ENCODE assay signal across 1 cellular context in the genomic region with DNA sequence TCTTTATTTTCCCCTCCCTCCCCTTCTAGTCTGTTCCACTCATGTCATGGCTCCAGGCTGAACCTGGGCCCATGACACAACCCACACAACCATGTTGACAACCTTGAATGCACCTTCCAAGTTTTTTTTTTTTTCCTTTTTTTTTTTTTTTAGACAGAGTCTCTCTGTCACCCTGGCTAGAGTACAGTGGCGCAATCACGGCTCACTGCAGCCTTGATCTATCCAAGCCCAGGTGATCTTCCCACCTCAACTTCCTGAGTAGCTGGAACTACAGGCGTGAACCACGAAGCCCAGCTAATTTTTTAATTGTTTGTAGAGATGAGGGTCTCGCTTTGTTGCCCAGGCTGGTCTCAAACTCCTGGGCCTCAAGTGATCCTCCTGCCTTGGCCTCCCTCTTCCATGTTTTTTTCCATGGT.
TF ChIP-seq lines count a peak whose summit lies in the region.

No MANE protein-coding gene starts in this region.

TF ChIP-seq in HepG2, 621 proteins besides CTCF, POLR2A, EP300 and RAD21 (continued from another document and continues in another):
- TF ChIP-seq, protein P1, sequence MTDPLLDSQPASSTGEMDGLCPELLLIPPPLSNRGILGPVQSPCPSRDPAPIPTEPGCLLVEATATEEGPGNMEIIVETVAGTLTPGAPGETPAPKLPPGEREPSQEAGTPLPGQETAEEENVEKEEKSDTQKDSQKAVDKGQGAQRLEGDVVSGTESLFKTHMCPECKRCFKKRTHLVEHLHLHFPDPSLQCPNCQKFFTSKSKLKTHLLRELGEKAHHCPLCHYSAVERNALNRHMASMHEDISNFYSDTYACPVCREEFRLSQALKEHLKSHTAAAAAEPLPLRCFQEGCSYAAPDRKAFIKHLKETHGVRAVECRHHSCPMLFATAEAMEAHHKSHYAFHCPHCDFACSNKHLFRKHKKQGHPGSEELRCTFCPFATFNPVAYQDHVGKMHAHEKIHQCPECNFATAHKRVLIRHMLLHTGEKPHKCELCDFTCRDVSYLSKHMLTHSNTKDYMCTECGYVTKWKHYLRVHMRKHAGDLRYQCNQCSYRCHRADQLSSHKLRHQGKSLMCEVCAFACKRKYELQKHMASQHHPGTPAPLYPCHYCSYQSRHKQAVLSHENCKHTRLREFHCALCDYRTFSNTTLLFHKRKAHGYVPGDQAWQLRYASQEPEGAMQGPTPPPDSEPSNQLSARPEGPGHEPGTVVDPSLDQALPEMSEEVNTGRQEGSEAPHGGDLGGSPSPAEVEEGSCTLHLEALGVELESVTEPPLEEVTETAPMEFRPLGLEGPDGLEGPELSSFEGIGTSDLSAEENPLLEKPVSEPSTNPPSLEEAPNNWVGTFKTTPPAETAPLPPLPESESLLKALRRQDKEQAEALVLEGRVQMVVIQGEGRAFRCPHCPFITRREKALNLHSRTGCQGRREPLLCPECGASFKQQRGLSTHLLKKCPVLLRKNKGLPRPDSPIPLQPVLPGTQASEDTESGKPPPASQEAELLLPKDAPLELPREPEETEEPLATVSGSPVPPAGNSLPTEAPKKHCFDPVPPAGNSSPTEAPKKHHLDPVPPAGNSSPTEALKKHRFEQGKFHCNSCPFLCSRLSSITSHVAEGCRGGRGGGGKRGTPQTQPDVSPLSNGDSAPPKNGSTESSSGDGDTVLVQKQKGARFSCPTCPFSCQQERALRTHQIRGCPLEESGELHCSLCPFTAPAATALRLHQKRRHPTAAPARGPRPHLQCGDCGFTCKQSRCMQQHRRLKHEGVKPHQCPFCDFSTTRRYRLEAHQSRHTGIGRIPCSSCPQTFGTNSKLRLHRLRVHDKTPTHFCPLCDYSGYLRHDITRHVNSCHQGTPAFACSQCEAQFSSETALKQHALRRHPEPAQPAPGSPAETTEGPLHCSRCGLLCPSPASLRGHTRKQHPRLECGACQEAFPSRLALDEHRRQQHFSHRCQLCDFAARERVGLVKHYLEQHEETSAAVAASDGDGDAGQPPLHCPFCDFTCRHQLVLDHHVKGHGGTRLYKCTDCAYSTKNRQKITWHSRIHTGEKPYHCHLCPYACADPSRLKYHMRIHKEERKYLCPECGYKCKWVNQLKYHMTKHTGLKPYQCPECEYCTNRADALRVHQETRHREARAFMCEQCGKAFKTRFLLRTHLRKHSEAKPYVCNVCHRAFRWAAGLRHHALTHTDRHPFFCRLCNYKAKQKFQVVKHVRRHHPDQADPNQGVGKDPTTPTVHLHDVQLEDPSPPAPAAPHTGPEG (CRISPR knock-in tag; IDR thresholded peaks at IDR 0.05), result no peak
- TF ChIP-seq ZNF780A (CRISPR knock-in tag; IDR thresholded peaks at IDR 0.05) (no peak), SOX5 (CRISPR knock-in tag; IDR thresholded peaks at IDR 0.05; ENCODE audit: borderline replicate concordance) (peak; percentile 79), NFKBIZ (CRISPR knock-in tag; IDR thresholded peaks at IDR 0.05) (0 out of 2 replicates have a peak, but pooled peaks have one; percentile 22), POLR2AphosphoS5 (IDR thresholded peaks at IDR 0.05; ENCODE audit: low read depth, low read length) (no peak), JDP2 (CRISPR knock-in tag; IDR thresholded peaks at IDR 0.05; ENCODE audit: borderline replicate concordance) (no peak), STAT5B (CRISPR knock-in tag; IDR thresholded peaks at IDR 0.05) (no peak), ZNF670 (CRISPR knock-in tag; IDR thresholded peaks at IDR 0.05; ENCODE audit: borderline replicate concordance) (no peak), ZBTB3 (CRISPR knock-in tag; IDR thresholded peaks at IDR 0.05; ENCODE audit: borderline replicate concordance, low read depth) (peak; percentile 33; the same call in 1 of the 2 replicates), ZNF570 (CRISPR knock-in tag; IDR thresholded peaks at IDR 0.05; ENCODE audit: borderline replicate concordance) (no peak), MTA3 (CRISPR knock-in tag; IDR thresholded peaks at IDR 0.05) (no peak), ZNF747 (CRISPR knock-in tag; IDR thresholded peaks at IDR 0.05; ENCODE audit: borderline replicate concordance) (0 out of 2 replicates have a peak, but pooled peaks have one; percentile 30), RFXAP (CRISPR knock-in tag; IDR thresholded peaks at IDR 0.05; ENCODE audit: borderline replicate concordance) (peak; percentile 85; the same call in 1 of the 2 replicates), ZNF7 (CRISPR knock-in tag; IDR thresholded peaks at IDR 0.05) (no peak), ZNF30 (CRISPR knock-in tag; IDR thresholded peaks at IDR 0.05) (no peak), ZNF124 (CRISPR knock-in tag; IDR thresholded peaks at IDR 0.05) (0 out of 2 replicates have a peak, but pooled peaks have one; percentile 21), ZBTB42 (CRISPR knock-in tag; IDR thresholded peaks at IDR 0.05) (no peak), ZNF773 (CRISPR knock-in tag; IDR thresholded peaks at IDR 0.05; ENCODE audit: borderline replicate concordance) (no peak), SUZ12 (IDR thresholded peaks at IDR 0.05; ENCODE audit: low read depth, low read length) (no peak), ZNF10 (CRISPR knock-in tag; IDR thresholded peaks at IDR 0.05; ENCODE audit: borderline replicate concordance, low read depth) (no peak), CBFB (CRISPR knock-in tag; IDR thresholded peaks at IDR 0.05) (0 out of 2 replicates have a peak, but pooled peaks have one; percentile 34), SAFB2 (CRISPR knock-in tag; IDR thresholded peaks at IDR 0.05; ENCODE audit: borderline replicate concordance, low read depth) (no peak), ZC3H13 (CRISPR knock-in tag; IDR thresholded peaks at IDR 0.05) (no peak), NCOA5 (CRISPR knock-in tag; IDR thresholded peaks at IDR 0.05) (no peak), AGO1 (IDR thresholded peaks at IDR 0.05; ENCODE audit: low read depth, low read length, poor library complexity, severe bottlenecking) (no peak), DNMT3B (CRISPR knock-in tag; conservative IDR thresholded peaks at IDR 0.05) (no peak), SIN3B (IDR thresholded peaks at IDR 0.05; ENCODE audit: low read length) (no peak), CREB1 (IDR thresholded peaks at IDR 0.05) (0 out of 2 replicates have a peak, but pooled peaks have one; percentile 2), CREB1 (CRISPR knock-in tag; IDR thresholded peaks at IDR 0.05) (peak; percentile 76), ZNF766 (CRISPR knock-in tag; IDR thresholded peaks at IDR 0.05; ENCODE audit: borderline replicate concordance) (0 out of 2 replicates have a peak, but pooled peaks have one; percentile 40), SOX6 (IDR thresholded peaks at IDR 0.05) (no peak), SOX6 (CRISPR knock-in tag; IDR thresholded peaks at IDR 0.05) (peak; percentile 88), RARG (CRISPR knock-in tag; IDR thresholded peaks at IDR 0.05; ENCODE audit: low read depth) (no peak), XBP1 (CRISPR knock-in tag; IDR thresholded peaks at IDR 0.05) (no peak), AHR (CRISPR knock-in tag; IDR thresholded peaks at IDR 0.05) (no peak), NR2C2 (CRISPR knock-in tag; IDR thresholded peaks at IDR 0.05; ENCODE audit: borderline replicate concordance) (peak; percentile 20; the same call in 1 of the 2 replicates), SPEN (CRISPR knock-in tag; IDR thresholded peaks at IDR 0.05; ENCODE audit: low read depth) (peak; percentile 74; the same call in 1 of the 2 replicates), ZFP36L2 (CRISPR knock-in tag; IDR thresholded peaks at IDR 0.05) (no peak)
- TF ChIP-seq, protein P2, sequence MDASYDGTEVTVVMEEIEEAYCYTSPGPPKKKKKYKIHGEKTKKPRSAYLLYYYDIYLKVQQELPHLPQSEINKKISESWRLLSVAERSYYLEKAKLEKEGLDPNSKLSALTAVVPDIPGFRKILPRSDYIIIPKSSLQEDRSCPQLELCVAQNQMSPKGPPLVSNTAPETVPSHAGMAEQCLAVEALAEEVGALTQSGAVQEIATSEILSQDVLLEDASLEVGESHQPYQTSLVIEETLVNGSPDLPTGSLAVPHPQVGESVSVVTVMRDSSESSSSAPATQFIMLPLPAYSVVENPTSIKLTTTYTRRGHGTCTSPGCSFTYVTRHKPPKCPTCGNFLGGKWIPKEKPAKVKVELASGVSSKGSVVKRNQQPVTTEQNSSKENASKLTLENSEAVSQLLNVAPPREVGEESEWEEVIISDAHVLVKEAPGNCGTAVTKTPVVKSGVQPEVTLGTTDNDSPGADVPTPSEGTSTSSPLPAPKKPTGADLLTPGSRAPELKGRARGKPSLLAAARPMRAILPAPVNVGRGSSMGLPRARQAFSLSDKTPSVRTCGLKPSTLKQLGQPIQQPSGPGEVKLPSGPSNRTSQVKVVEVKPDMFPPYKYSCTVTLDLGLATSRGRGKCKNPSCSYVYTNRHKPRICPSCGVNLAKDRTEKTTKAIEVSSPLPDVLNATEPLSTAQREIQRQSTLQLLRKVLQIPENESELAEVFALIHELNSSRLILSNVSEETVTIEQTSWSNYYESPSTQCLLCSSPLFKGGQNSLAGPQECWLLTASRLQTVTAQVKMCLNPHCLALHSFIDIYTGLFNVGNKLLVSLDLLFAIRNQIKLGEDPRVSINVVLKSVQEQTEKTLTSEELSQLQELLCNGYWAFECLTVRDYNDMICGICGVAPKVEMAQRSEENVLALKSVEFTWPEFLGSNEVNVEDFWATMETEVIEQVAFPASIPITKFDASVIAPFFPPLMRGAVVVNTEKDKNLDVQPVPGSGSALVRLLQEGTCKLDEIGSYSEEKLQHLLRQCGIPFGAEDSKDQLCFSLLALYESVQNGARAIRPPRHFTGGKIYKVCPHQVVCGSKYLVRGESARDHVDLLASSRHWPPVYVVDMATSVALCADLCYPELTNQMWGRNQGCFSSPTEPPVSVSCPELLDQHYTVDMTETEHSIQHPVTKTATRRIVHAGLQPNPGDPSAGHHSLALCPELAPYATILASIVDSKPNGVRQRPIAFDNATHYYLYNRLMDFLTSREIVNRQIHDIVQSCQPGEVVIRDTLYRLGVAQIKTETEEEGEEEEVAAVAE (CRISPR knock-in tag; IDR thresholded peaks at IDR 0.05; ENCODE audit: borderline replicate concordance), result no peak
- TF ChIP-seq, protein P3, sequence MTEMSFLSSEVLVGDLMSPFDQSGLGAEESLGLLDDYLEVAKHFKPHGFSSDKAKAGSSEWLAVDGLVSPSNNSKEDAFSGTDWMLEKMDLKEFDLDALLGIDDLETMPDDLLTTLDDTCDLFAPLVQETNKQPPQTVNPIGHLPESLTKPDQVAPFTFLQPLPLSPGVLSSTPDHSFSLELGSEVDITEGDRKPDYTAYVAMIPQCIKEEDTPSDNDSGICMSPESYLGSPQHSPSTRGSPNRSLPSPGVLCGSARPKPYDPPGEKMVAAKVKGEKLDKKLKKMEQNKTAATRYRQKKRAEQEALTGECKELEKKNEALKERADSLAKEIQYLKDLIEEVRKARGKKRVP (CRISPR knock-in tag; IDR thresholded peaks at IDR 0.05), result no peak
- TF ChIP-seq, protein P4, sequence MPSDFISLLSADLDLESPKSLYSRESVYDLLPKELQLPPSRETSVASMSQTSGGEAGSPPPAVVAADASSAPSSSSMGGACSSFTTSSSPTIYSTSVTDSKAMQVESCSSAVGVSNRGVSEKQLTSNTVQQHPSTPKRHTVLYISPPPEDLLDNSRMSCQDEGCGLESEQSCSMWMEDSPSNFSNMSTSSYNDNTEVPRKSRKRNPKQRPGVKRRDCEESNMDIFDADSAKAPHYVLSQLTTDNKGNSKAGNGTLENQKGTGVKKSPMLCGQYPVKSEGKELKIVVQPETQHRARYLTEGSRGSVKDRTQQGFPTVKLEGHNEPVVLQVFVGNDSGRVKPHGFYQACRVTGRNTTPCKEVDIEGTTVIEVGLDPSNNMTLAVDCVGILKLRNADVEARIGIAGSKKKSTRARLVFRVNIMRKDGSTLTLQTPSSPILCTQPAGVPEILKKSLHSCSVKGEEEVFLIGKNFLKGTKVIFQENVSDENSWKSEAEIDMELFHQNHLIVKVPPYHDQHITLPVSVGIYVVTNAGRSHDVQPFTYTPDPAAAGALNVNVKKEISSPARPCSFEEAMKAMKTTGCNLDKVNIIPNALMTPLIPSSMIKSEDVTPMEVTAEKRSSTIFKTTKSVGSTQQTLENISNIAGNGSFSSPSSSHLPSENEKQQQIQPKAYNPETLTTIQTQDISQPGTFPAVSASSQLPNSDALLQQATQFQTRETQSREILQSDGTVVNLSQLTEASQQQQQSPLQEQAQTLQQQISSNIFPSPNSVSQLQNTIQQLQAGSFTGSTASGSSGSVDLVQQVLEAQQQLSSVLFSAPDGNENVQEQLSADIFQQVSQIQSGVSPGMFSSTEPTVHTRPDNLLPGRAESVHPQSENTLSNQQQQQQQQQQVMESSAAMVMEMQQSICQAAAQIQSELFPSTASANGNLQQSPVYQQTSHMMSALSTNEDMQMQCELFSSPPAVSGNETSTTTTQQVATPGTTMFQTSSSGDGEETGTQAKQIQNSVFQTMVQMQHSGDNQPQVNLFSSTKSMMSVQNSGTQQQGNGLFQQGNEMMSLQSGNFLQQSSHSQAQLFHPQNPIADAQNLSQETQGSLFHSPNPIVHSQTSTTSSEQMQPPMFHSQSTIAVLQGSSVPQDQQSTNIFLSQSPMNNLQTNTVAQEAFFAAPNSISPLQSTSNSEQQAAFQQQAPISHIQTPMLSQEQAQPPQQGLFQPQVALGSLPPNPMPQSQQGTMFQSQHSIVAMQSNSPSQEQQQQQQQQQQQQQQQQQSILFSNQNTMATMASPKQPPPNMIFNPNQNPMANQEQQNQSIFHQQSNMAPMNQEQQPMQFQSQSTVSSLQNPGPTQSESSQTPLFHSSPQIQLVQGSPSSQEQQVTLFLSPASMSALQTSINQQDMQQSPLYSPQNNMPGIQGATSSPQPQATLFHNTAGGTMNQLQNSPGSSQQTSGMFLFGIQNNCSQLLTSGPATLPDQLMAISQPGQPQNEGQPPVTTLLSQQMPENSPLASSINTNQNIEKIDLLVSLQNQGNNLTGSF (CRISPR knock-in tag; IDR thresholded peaks at IDR 0.05), result no peak
- TF ChIP-seq, protein P5, sequence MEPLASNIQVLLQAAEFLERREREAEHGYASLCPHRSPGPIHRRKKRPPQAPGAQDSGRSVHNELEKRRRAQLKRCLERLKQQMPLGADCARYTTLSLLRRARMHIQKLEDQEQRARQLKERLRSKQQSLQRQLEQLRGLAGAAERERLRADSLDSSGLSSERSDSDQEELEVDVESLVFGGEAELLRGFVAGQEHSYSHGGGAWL (CRISPR knock-in tag; IDR thresholded peaks at IDR 0.05), result no peak
- TF ChIP-seq, protein P6, sequence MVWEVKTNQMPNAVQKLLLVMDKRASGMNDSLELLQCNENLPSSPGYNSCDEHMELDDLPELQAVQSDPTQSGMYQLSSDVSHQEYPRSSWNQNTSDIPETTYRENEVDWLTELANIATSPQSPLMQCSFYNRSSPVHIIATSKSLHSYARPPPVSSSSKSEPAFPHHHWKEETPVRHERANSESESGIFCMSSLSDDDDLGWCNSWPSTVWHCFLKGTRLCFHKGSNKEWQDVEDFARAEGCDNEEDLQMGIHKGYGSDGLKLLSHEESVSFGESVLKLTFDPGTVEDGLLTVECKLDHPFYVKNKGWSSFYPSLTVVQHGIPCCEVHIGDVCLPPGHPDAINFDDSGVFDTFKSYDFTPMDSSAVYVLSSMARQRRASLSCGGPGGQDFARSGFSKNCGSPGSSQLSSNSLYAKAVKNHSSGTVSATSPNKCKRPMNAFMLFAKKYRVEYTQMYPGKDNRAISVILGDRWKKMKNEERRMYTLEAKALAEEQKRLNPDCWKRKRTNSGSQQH (CRISPR knock-in tag; IDR thresholded peaks at IDR 0.05; ENCODE audit: low read depth), result no peak
- TF ChIP-seq, protein P7, sequence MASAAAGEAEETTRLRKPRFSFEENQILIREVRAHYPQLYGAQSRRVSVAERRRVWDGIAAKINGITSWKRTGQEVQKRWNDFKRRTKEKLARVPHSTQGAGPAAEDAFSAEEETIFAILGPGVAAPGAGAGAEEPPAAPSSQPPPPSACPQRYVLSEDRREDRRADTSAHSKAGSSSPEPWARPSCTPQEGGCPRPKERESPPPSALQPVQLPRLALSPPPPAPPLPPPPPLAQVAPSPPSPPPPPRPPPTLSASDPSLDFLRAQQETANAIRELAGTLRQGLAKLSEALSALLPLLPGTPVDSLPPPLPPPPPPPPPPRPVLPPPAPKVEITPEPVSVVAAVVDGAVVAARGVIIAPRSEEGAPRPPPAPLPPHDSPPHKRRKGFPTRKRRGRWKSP (CRISPR knock-in tag; IDR thresholded peaks at IDR 0.05), result peak; percentile 49; the same call in 1 of the 2 replicates
